Comparison of ENCODE assay signal across 8 cellular contexts in genomic region chr2:20223345-20224190, GRCh38. TPM values are rescaled to one million over a fixed set of nuclear protein-coding genes. Genes with fewer than 3 reads are reported as not detected.
A peak's percentile ranks its signal among the peaks of the same experiment; 100 is the strongest.
DNase-seq lines count a peak whose midpoint lies in the region; ATAC-seq, FAIRE-seq and TF ChIP-seq lines count a peak whose summit lies in the region.

No MANE protein-coding gene starts in this region.

- BruUV-seq in endothelial cell of umbilical vein (replicated peaks; lab: Mats Ljungman, UMichigan), result no TSS peak

- H3K36me3 ChIP-seq in endothelial cell of umbilical vein (ENCODE audit: control insufficient read depth in 2 of 2, extremely low read depth in 1 of 2, insufficient read depth in 2 of 2, low read length in 2 of 2), result no peaks in the 10 kb centered on the region

- CTCF ChIA-PET in endothelial cell of umbilical vein (lab: Charles Lee), result interaction anchor here (0.7 to 4.9 kb wide), 6 partner anchors 8 to 172 kb away, joined by 3 to 76 read pairs (median 6); partner anchors contain the start of gene LAPTM4A

- no peaks in the 10 kb centered on the region for H4K20me1 ChIP-seq in endothelial cell of umbilical vein (replicated peaks; ENCODE audit: control insufficient read depth, extremely low read depth, insufficient read depth, low read length)

- no peak for TF ChIP-seq CTCF in GM10266 (IDR thresholded peaks at IDR 0.05; ENCODE audit: control insufficient read depth, insufficient read depth, low read depth, missing control alignments)
- TF ChIP-seq CTCF in endothelial cell of umbilical vein (IDR thresholded peaks at IDR 0.05; ENCODE audit: extremely low read depth in 1 of 2, insufficient read depth in 1 of 2, low read depth in 1 of 2, low read length in 2 of 2), result no peak

- peak overlapping the region; percentile 73 for H3K4me2 ChIP-seq in endothelial cell of umbilical vein (ENCODE audit: insufficient read depth, low read length)

- H2AFZ ChIP-seq in endothelial cell of umbilical vein (ENCODE audit: low read depth, low read length), result peak overlapping the region; percentile 33

- intact Hi-C loops in endothelial cell of umbilical vein (cut with micrococcal nuclease), result loop anchor here (1.0 to 2.0 kb wide), 3 partner anchors 88 to 207 kb away; no protein-coding TSS in a partner anchor

- no peak for TF ChIP-seq POLR2A in endothelial cell of umbilical vein (IDR thresholded peaks at IDR 0.05; ENCODE audit: low read depth, low read length)

- peak overlapping the region; percentile 17 to 45 (median 44) for H3K4me3 ChIP-seq in endothelial cell of umbilical vein (replicated peaks in 1 of 3; ENCODE audit: insufficient read depth in 1 of 3, low read depth in 1 of 3, low read length in 3 of 3)

- H3K27ac ChIP-seq in endothelial cell of umbilical vein (ENCODE audit: insufficient read depth, low read depth, low read length), result no peak overlapping the region

- peaks cover 6% of the 10 kb centered on the region for H3K4me1 ChIP-seq in endothelial cell of umbilical vein (ENCODE audit: control insufficient read depth, extremely low read depth, insufficient read depth, low read length)

- ATAC-seq in HG03432 (IDR thresholded peaks at IDR 0.05; ENCODE audit: unreplicated experiment) (peak; percentile 26), HG03108 (IDR thresholded peaks at IDR 0.05; ENCODE audit: unreplicated experiment) (no peak)

- dilution Hi-C loops in endothelial cell of umbilical vein (cut with MboI; ENCODE audit: extremely low pct_ligation_motif_present, low sequenced_read_pairs), result no loop called here

- H3K27me3 ChIP-seq in endothelial cell of umbilical vein (ENCODE audit: control insufficient read depth in 2 of 2, insufficient read depth in 2 of 2, low read length in 2 of 2), result peaks cover 6 to 15% of the 10 kb centered on the region in 2 experiments

- no peaks in the 10 kb centered on the region for H3K9me1 ChIP-seq in endothelial cell of umbilical vein (replicated peaks; ENCODE audit: control insufficient read depth, extremely low read depth, insufficient read depth, low read length)

- FAIRE-seq in endothelial cell of umbilical vein (lab: Jason Lieb, UNC), result no peak

- no peaks in the 10 kb centered on the region for H3K9me3 ChIP-seq in endothelial cell of umbilical vein (replicated peaks; ENCODE audit: control insufficient read depth, insufficient read depth, low read length)

- DNase-seq in 8988T (peak; percentile 65), GM10266 (ENCODE audit: extremely low spot score) (peak; percentile 67), RPMI8226 (peak; percentile 67), endothelial cell of umbilical vein (ENCODE audit: low read depth, low spot score) (peak; percentile 38), myocyte (ENCODE audit: low read depth) (peak; percentile 61), SIG-M5 treated with dmso at 0.1 percent for 504 hours (lab: John Stamatoyannopoulos, UW; ENCODE audit: unreplicated experiment) (no peak)

- POLR2A ChIA-PET in endothelial cell of umbilical vein (lab: Charles Lee), result interaction anchor here (0.6 kb wide), 1 partner anchor 72 kb away, joined by 3 read pairs; no protein-coding TSS in a partner anchor

- H3K79me2 ChIP-seq in endothelial cell of umbilical vein (ENCODE audit: control insufficient read depth, insufficient read depth, low read length), result no peaks in the 10 kb centered on the region

- H3K9ac ChIP-seq in endothelial cell of umbilical vein (replicated peaks; ENCODE audit: extremely low read depth, insufficient read depth, low read length), result peak overlapping the region; percentile 8

TF ChIP-seq in endothelial cell of umbilical vein, 7 proteins besides CTCF, POLR2A, EP300 and RAD21:
- TF ChIP-seq FOS (IDR thresholded peaks at IDR 0.05; ENCODE audit: borderline replicate concordance, insufficient read depth, low read length) (no peak), EZH2 (IDR thresholded peaks at IDR 0.05; ENCODE audit: borderline replicate concordance, low read depth, low read length, severe bottlenecking) (peak; percentile 31), JUN (IDR thresholded peaks at IDR 0.05; ENCODE audit: borderline replicate concordance, insufficient read depth, insufficient read length, low read depth) (no peak), POLR2AphosphoS5 (IDR thresholded peaks at IDR 0.05; ENCODE audit: insufficient read depth, low read depth, low read length) (no peak), MYC (IDR thresholded peaks at IDR 0.05; ENCODE audit: low read depth, low read length) (no peak)

RNA-seq across cellular contexts. Expression of gene SDC1, which starts 1.4 kb away (rescaled TPM):
- total RNA-seq in endothelial cell of umbilical vein, result 3.5 and 4.0 TPM in 2 replicates
- 3.2 and 5.6 TPM in 2 replicates for polyA plus RNA-seq in endothelial cell of umbilical vein
- polyA plus RNA-seq in endothelial cell of umbilical vein (2011; cell fraction: cytosol; rRNA removed), result 2.7 and 3.1 TPM in 2 replicates
- 1.4 and 2.0 TPM in 2 replicates for polyA plus RNA-seq in endothelial cell of umbilical vein (2011; cell fraction: nucleus; rRNA removed)
- 10.6 and 11.3 TPM in 2 replicates for polyA plus RNA-seq in endothelial cell of umbilical vein (2012)
- 1.1 and 2.3 TPM in 2 replicates for polyA minus RNA-seq in endothelial cell of umbilical vein
- polyA minus RNA-seq in endothelial cell of umbilical vein (2011; cell fraction: cytosol; rRNA and poly(A)+ RNA removed), result 15.5 TPM
- 1.3 TPM in 2 replicates for polyA minus RNA-seq in endothelial cell of umbilical vein (2011; cell fraction: nucleus; rRNA and poly(A)+ RNA removed)
- total RNA-seq in myocyte, result 9.8 and 11.0 TPM in 2 replicates
- 7.4 TPM for polyA plus RNA-seq in myocyte (2012)
